8 cellular contexts compared by ENCODE assay signal in the genomic region with DNA sequence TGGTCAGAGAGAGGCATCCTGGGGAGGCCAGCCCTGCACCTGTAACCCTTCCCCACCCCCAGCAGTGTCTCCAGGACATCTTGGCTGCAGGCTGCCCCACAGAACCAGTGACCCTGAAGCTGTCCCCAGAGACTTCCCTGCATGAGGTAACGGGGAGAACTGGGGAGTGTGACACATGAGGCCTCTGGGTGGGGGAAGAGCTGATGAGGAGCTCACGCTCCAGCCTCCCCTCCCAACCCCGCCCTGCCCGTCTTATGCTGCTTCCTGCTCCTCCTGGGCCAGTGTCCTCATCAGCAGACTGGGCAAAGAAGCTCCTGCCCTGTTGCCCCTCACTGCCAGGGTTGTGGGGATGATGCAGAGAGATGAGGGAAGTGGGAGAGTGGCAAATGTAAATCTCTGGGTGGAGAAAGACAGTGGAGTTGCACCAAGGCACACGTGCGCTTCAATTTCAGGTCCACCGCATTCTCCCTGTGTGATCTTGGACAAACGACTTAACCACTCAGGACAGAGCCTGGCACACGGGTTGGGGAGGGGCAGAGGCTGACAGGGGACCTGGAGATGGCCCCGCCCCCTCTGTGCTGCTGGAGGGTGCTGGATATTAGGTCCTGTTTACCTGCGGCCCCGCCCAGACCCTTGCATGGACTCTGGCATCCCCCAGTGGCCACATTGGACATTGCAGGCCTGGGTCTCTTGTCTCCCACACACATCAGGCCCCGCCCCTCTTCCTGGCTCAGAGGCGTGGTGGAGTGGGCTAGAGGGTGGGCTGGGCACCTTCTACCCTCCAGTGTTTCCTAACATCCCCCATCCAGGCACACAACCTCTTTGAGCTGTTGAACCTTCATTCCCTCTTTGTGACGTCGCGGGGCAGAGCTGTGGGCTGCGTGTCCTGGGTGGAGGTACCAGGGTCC. TPM values are rescaled to one million over a fixed set of nuclear protein-coding genes. Genes with fewer than 3 reads are reported as not detected.
DNase-seq lines count a peak whose midpoint lies in the region; ATAC-seq and TF ChIP-seq lines count a peak whose summit lies in the region.

No MANE protein-coding gene starts in this region.

- no peak overlapping the region for H3K4me3 ChIP-seq in uterus

- H3K36me3 Mint-ChIP-seq in activated naive CD4-positive, alpha-beta T cell treated with anti-CD3 and anti-CD28 coated beads, Interleukin-2, amount 50 U/mL, for 72 hours = no peaks in the 10 kb centered on the region
- no peaks in the 10 kb centered on the region for H3K36me3 Mint-ChIP-seq in progenitor cell of endocrine pancreas (ENCODE audit: insufficient read depth)

- TF ChIP-seq POLR2A in uterus (IDR thresholded peaks at IDR 0.05) = no peak

- no peaks in the 10 kb centered on the region for H3K27me3 ChIP-seq in uterus

- no peaks in the 10 kb centered on the region for H3K4me1 ChIP-seq in uterus

- H3K36me3 ChIP-seq in uterus = no peaks in the 10 kb centered on the region

- no peaks in the 10 kb centered on the region for H3K9me3 Mint-ChIP-seq in activated naive CD4-positive, alpha-beta T cell treated with anti-CD3 and anti-CD28 coated beads, Interleukin-2, amount 50 U/mL, for 72 hours
- H3K9me3 Mint-ChIP-seq in progenitor cell of endocrine pancreas (ENCODE audit: low read depth) = no peaks in the 10 kb centered on the region

- peaks cover 4% of the 10 kb centered on the region for H3K4me1 Mint-ChIP-seq in progenitor cell of endocrine pancreas (ENCODE audit: low read depth)

- H3K4me3 Mint-ChIP-seq in progenitor cell of endocrine pancreas (ENCODE audit: low read depth) = no peak overlapping the region

- ATAC-seq in GM21619 (IDR thresholded peaks at IDR 0.05; ENCODE audit: unreplicated experiment) (peak; percentile 73), Right ventricle myocardium superior (ENCODE audit: poor library complexity) (peak; percentile 85)
- peak; percentile 92 to 97 for ATAC-seq in activated naive CD4-positive, alpha-beta T cell treated with anti-CD3 and anti-CD28 coated beads, Interleukin-2, amount 50 U/mL, for 72 hours

- peak; percentile 82 for TF ChIP-seq CTCF in C4-2B (conservative IDR thresholded peaks at IDR 0.05)
- TF ChIP-seq CTCF in progenitor cell of endocrine pancreas (IDR thresholded peaks at IDR 0.05; ENCODE audit: unreplicated experiment) = peak; percentile 88
- TF ChIP-seq CTCF in uterus (IDR thresholded peaks at IDR 0.05) = peak; percentile 87 to 97 (median 96)

- no peak overlapping the region for H3K27ac ChIP-seq in C4-2B
- H3K27ac ChIP-seq in uterus = no peak overlapping the region

- H3K27ac Mint-ChIP-seq in activated naive CD4-positive, alpha-beta T cell treated with anti-CD3 and anti-CD28 coated beads, Interleukin-2, amount 50 U/mL, for 72 hours = no peak overlapping the region
- peak overlapping the region; percentile 71 for H3K27ac Mint-ChIP-seq in progenitor cell of endocrine pancreas

- DNase-seq in NCI-H1092 (lab: John Stamatoyannopoulos, UW) = peak; percentile 88
- peak; percentile 50 for DNase-seq in SKM-1 (lab: John Stamatoyannopoulos, UW; ENCODE audit: unreplicated experiment)
- peak; percentile 77 to 96 for DNase-seq in activated naive CD4-positive, alpha-beta T cell treated with anti-CD3 and anti-CD28 coated beads, Interleukin-2, amount 50 U/mL, for 72 hours (ENCODE audit: low spot score in 2 of 2)
- DNase-seq in Right ventricle myocardium superior = peak; percentile 91
- peak; percentile 98 for DNase-seq in progenitor cell of endocrine pancreas (ENCODE audit: low spot score, unreplicated experiment)
- peak; percentile 85 to 88 for DNase-seq in uterus

- intact Hi-C loops in Right ventricle myocardium superior (cut with DNase I) (loop anchor here (2.0 to 10.0 kb wide), 3 partner anchors 23 to 261 kb away; no protein-coding TSS in a partner anchor), uterus (cut with DNase I; ENCODE audit: low total_unique reads) (loop anchor here (2.0 kb wide), 1 partner anchor 47 kb away; no protein-coding TSS in a partner anchor)

- no peaks in the 10 kb centered on the region for H3K9me3 ChIP-seq in uterus

- H3K27me3 Mint-ChIP-seq in progenitor cell of endocrine pancreas = peaks cover 3% of the 10 kb centered on the region

RNA-seq across cellular contexts. Expression of a gene that starts 12.3 kb away (rescaled TPM):
- not detected for total RNA-seq in activated naive CD4-positive, alpha-beta T cell treated with anti-CD3 and anti-CD28 coated beads, Interleukin-2, amount 50 U/mL, for 72 hours
- total RNA-seq in Right ventricle myocardium superior (2.5 TPM), progenitor cell of endocrine pancreas (1.5 and 2.3 TPM in 2 replicates), uterus (1 to 10 TPM in 2 of 4 donors, under 1 TPM in 1, not detected in 1; 0.41 to 1.9 (median 1.2) TPM)

RNA-seq across cellular contexts. Expression of a gene that starts 17.6 kb away (rescaled TPM):
- 1 to 10 TPM in 1 of 2 donors, not detected in 1; 1.2 TPM for total RNA-seq in activated naive CD4-positive, alpha-beta T cell treated with anti-CD3 and anti-CD28 coated beads, Interleukin-2, amount 50 U/mL, for 72 hours
- 4.5 TPM for total RNA-seq in Right ventricle myocardium superior
- 1.2 and 1.6 TPM in 2 replicates for total RNA-seq in progenitor cell of endocrine pancreas
- total RNA-seq in uterus = under 1 TPM in 2 of 4 donors, not detected in 2; 0.28 to 0.85 TPM

RNA-seq across cellular contexts. Expression of a gene that starts 34.0 kb away (rescaled TPM):
- total RNA-seq in activated naive CD4-positive, alpha-beta T cell treated with anti-CD3 and anti-CD28 coated beads, Interleukin-2, amount 50 U/mL, for 72 hours = under 1 TPM in 1 of 2 donors, not detected in 1; 0.37 TPM
- total RNA-seq in Right ventricle myocardium superior (0.35 TPM), progenitor cell of endocrine pancreas (2.2 and 2.4 TPM in 2 replicates), uterus (1 to 10 TPM in 1 of 4 donors, not detected in 3; 2.9 TPM)

RNA-seq across cellular contexts. Expression of a gene that starts 38.0 kb away (rescaled TPM):
- not detected for total RNA-seq in activated naive CD4-positive, alpha-beta T cell treated with anti-CD3 and anti-CD28 coated beads, Interleukin-2, amount 50 U/mL, for 72 hours
- 3,577 TPM for total RNA-seq in Right ventricle myocardium superior
- not detected in 2 replicates for total RNA-seq in progenitor cell of endocrine pancreas
- 100 to 1,000 TPM in 1 of 4 donors, 10 to 100 TPM in 2, 1 to 10 TPM in 1; 8.7 to 283 (median 22.6) TPM for total RNA-seq in uterus

RNA-seq across cellular contexts. Expression of a gene that starts 51.8 kb away (rescaled TPM):
- not detected for total RNA-seq in activated naive CD4-positive, alpha-beta T cell treated with anti-CD3 and anti-CD28 coated beads, Interleukin-2, amount 50 U/mL, for 72 hours
- 0.59 TPM for total RNA-seq in Right ventricle myocardium superior
- total RNA-seq in progenitor cell of endocrine pancreas = not detected in 2 replicates
- not detected for total RNA-seq in uterus
